2 cellular contexts compared by ENCODE assay signal in the genomic region with DNA sequence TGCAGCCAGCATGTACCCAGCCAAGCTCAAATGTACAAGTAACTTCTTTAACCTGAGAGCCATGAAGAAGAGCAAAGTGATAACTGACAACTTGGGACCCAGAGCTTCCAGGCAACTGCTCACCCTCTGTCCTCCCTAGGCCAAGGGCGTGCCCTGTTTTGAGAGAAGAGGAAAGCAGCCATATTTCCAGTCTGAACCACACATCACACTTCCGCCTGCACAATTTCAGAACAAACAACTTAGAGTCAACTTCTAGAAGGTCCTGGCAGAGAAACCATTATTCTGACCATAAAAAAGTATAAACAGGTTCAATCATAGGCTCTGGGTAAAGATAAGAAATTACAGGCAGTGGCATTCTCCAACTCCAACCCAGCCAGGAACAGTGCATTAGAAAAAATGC.
TF ChIP-seq lines count a peak whose summit lies in the region.

No MANE protein-coding gene starts in this region.

TF ChIP-seq in IMR-90, 13 proteins besides CTCF, POLR2A, EP300 and RAD21:
- TF ChIP-seq, protein P1, sequence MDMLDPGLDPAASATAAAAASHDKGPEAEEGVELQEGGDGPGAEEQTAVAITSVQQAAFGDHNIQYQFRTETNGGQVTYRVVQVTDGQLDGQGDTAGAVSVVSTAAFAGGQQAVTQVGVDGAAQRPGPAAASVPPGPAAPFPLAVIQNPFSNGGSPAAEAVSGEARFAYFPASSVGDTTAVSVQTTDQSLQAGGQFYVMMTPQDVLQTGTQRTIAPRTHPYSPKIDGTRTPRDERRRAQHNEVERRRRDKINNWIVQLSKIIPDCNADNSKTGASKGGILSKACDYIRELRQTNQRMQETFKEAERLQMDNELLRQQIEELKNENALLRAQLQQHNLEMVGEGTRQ (IDR thresholded peaks at IDR 0.05; ENCODE audit: low read depth, low read length), result no peak
- TF ChIP-seq MXI1 (IDR thresholded peaks at IDR 0.05; ENCODE audit: borderline replicate concordance, low read depth, low read length) (no peak), CEBPB (IDR thresholded peaks at IDR 0.05; ENCODE audit: low read depth, low read length) (no peak), BHLHE40 (IDR thresholded peaks at IDR 0.05; ENCODE audit: low read depth, low read length) (no peak), RFX5 (IDR thresholded peaks at IDR 0.05; ENCODE audit: low read depth, low read length) (no peak), NFE2L2 (IDR thresholded peaks at IDR 0.05; ENCODE audit: low read depth, low read length) (no peak), RCOR1 (IDR thresholded peaks at IDR 0.05; ENCODE audit: insufficient replicate concordance, low read length) (no peak), MAFK (IDR thresholded peaks at IDR 0.05; ENCODE audit: low read depth, low read length) (no peak), CHD1 (IDR thresholded peaks at IDR 0.05; ENCODE audit: low read depth, low read length) (no peak), MAZ (IDR thresholded peaks at IDR 0.05; ENCODE audit: borderline replicate concordance, low read depth, low read length) (no peak), FOS (IDR thresholded peaks at IDR 0.05; ENCODE audit: low read depth, low read length) (no peak), SMC3 (IDR thresholded peaks at IDR 0.05; ENCODE audit: low read depth, low read length) (no peak)
- TF ChIP-seq, protein P2, sequence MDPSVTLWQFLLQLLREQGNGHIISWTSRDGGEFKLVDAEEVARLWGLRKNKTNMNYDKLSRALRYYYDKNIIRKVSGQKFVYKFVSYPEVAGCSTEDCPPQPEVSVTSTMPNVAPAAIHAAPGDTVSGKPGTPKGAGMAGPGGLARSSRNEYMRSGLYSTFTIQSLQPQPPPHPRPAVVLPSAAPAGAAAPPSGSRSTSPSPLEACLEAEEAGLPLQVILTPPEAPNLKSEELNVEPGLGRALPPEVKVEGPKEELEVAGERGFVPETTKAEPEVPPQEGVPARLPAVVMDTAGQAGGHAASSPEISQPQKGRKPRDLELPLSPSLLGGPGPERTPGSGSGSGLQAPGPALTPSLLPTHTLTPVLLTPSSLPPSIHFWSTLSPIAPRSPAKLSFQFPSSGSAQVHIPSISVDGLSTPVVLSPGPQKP (IDR thresholded peaks at IDR 0.05; ENCODE audit: borderline replicate concordance, low read depth, low read length), result no peak

TF ChIP-seq in HepG2, 621 proteins besides CTCF, POLR2A, EP300 and RAD21:
- TF ChIP-seq, protein P3, sequence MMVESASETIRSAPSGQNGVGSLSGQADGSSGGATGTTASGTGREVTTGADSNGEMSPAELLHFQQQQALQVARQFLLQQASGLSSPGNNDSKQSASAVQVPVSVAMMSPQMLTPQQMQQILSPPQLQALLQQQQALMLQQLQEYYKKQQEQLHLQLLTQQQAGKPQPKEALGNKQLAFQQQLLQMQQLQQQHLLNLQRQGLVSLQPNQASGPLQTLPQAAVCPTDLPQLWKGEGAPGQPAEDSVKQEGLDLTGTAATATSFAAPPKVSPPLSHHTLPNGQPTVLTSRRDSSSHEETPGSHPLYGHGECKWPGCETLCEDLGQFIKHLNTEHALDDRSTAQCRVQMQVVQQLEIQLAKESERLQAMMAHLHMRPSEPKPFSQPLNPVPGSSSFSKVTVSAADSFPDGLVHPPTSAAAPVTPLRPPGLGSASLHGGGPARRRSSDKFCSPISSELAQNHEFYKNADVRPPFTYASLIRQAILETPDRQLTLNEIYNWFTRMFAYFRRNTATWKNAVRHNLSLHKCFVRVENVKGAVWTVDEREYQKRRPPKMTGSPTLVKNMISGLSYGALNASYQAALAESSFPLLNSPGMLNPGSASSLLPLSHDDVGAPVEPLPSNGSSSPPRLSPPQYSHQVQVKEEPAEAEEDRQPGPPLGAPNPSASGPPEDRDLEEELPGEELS (CRISPR knock-in tag; IDR thresholded peaks at IDR 0.05), result 0 out of 2 replicates have a peak, but pooled peaks have one; percentile 13
- TF ChIP-seq TGIF2 (CRISPR knock-in tag; IDR thresholded peaks at IDR 0.05) (0 out of 2 replicates have a peak, but pooled peaks have one; percentile 5), ZNF652 (CRISPR knock-in tag; IDR thresholded peaks at IDR 0.05; ENCODE audit: borderline replicate concordance, low read depth) (no peak), ZNF260 (CRISPR knock-in tag; IDR thresholded peaks at IDR 0.05; ENCODE audit: borderline replicate concordance, low read depth) (no peak), KLF6 (CRISPR knock-in tag; IDR thresholded peaks at IDR 0.05) (no peak), ZNF501 (CRISPR knock-in tag; IDR thresholded peaks at IDR 0.05) (0 out of 2 replicates have a peak, but pooled peaks have one; percentile 53)
- TF ChIP-seq, protein P4, sequence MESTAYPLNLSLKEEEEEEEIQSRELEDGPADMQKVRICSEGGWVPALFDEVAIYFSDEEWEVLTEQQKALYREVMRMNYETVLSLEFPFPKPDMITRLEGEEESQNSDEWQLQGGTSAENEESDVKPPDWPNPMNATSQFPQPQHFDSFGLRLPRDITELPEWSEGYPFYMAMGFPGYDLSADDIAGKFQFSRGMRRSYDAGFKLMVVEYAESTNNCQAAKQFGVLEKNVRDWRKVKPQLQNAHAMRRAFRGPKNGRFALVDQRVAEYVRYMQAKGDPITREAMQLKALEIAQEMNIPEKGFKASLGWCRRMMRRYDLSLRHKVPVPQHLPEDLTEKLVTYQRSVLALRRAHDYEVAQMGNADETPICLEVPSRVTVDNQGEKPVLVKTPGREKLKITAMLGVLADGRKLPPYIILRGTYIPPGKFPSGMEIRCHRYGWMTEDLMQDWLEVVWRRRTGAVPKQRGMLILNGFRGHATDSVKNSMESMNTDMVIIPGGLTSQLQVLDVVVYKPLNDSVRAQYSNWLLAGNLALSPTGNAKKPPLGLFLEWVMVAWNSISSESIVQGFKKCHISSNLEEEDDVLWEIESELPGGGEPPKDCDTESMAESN (CRISPR knock-in tag; conservative IDR thresholded peaks at IDR 0.05), result 0 out of 2 replicates have a peak, but pooled peaks have one; percentile 2
- TF ChIP-seq, protein P5, sequence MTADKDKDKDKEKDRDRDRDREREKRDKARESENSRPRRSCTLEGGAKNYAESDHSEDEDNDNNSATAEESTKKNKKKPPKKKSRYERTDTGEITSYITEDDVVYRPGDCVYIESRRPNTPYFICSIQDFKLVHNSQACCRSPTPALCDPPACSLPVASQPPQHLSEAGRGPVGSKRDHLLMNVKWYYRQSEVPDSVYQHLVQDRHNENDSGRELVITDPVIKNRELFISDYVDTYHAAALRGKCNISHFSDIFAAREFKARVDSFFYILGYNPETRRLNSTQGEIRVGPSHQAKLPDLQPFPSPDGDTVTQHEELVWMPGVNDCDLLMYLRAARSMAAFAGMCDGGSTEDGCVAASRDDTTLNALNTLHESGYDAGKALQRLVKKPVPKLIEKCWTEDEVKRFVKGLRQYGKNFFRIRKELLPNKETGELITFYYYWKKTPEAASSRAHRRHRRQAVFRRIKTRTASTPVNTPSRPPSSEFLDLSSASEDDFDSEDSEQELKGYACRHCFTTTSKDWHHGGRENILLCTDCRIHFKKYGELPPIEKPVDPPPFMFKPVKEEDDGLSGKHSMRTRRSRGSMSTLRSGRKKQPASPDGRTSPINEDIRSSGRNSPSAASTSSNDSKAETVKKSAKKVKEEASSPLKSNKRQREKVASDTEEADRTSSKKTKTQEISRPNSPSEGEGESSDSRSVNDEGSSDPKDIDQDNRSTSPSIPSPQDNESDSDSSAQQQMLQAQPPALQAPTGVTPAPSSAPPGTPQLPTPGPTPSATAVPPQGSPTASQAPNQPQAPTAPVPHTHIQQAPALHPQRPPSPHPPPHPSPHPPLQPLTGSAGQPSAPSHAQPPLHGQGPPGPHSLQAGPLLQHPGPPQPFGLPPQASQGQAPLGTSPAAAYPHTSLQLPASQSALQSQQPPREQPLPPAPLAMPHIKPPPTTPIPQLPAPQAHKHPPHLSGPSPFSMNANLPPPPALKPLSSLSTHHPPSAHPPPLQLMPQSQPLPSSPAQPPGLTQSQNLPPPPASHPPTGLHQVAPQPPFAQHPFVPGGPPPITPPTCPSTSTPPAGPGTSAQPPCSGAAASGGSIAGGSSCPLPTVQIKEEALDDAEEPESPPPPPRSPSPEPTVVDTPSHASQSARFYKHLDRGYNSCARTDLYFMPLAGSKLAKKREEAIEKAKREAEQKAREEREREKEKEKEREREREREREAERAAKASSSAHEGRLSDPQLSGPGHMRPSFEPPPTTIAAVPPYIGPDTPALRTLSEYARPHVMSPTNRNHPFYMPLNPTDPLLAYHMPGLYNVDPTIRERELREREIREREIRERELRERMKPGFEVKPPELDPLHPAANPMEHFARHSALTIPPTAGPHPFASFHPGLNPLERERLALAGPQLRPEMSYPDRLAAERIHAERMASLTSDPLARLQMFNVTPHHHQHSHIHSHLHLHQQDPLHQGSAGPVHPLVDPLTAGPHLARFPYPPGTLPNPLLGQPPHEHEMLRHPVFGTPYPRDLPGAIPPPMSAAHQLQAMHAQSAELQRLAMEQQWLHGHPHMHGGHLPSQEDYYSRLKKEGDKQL (CRISPR knock-in tag; IDR thresholded peaks at IDR 0.05; ENCODE audit: low read depth), result no peak
